25 cellular contexts compared by ENCODE assay signal in genomic region chr17:81068411-81068810, GRCh38.
"Had no signal": no experiment of that assay in that cellular context is flagged by ENCODE, and none has a peak within 500 bp of the region (broad histone marks: within the 10 kb centered on the region; RNA-seq: fewer than 3 reads in every experiment).

No MANE protein-coding gene starts in this region.

- DNase-seq: activated CD4-positive, alpha-beta T cell treated with anti-CD3 and anti-CD28 coated beads, Interleukin-2, amount 10 ng/mL, durations not matched to agents 24 days and 14 days; activated CD4-positive, alpha-beta T cell treated with anti-CD3 and anti-CD28 coated beads, Interleukin-2, amount 50 U/mL, for 48 hours; activated CD4-positive, CD25-positive, alpha-beta regulatory T cell treated with anti-CD3 and anti-CD28 coated beads, Interleukin-2, amount 50 U/mL, for 72 hours; activated CD8-positive, alpha-beta memory T cell treated with anti-CD3 and anti-CD28 coated beads for 24 hours; activated gamma-delta T cell treated with Interleukin-2 at 50 U/mL for 16 hours; activated naive CD4-positive, alpha-beta T cell treated with anti-CD3 and anti-CD28 coated beads, Interleukin-2, amount 10 ng/mL, durations not matched to agents 7 days and 5 days; activated naive CD8-positive, alpha-beta T cell treated with anti-CD3 and anti-CD28 coated beads for 36 hours; activated T-cell treated with anti-CD3 and anti-CD28 coated beads, Interleukin-2, amount 50 U/mL, for 4 hours; anterior cingulate cortex; Karpas-422; MM.1S; NCI-H1105; NCI-H1436; NCI-H1694 treated with DMSO at 0.1 percent for 48 hours; NCI-H2029 treated with DMSO at 0.1 percent for 48 hours; NCI-H510A treated with DMSO at 0.1 percent for 48 hours; NCI-H69; NK-92 treated with Interleukin-12 subunit alpha and Interleukin-12 subunit beta, amount 100 ng/mL, for 24 hours; OCI-M1; Peyer's patch; SHP77 treated with DMSO at 0.1 percent for 48 hours had no signal

- H3K4me1 Mint-ChIP-seq: activated naive CD4-positive, alpha-beta T cell treated with anti-CD3 and anti-CD28 coated beads, Interleukin-2, amount 10 ng/mL, durations not matched to agents 7 days and 5 days had no signal

- H3K4me3 ChIP-seq: breast epithelium, K562, Peyer's patch had no signal

- H3K9me3 ChIP-seq: breast epithelium, Peyer's patch had no signal

- H3K9me3 Mint-ChIP-seq: activated CD4-positive, alpha-beta T cell treated with anti-CD3 and anti-CD28 coated beads, Interleukin-2, amount 10 ng/mL, durations not matched to agents 24 days and 14 days; activated naive CD4-positive, alpha-beta T cell treated with anti-CD3 and anti-CD28 coated beads, Interleukin-2, amount 10 ng/mL, durations not matched to agents 7 days and 5 days; activated naive CD8-positive, alpha-beta T cell treated with anti-CD3 and anti-CD28 coated beads for 36 hours; activated T-cell treated with anti-CD3 and anti-CD28 coated beads, Interleukin-2, amount 50 U/mL, for 4 hours; T-helper 1 cell treated with Interleukin-12 subunit alpha and Interleukin-12 subunit beta and Interleukin-4 antibody, amounts not matched to agents 30 μg/mL and 1 μg/mL, for 36 hours; WTC11 had no signal

- H3K27me3 Mint-ChIP-seq: activated CD4-positive, alpha-beta T cell treated with anti-CD3 and anti-CD28 coated beads, Interleukin-2, amount 10 ng/mL, durations not matched to agents 24 days and 14 days; activated naive CD8-positive, alpha-beta T cell treated with anti-CD3 and anti-CD28 coated beads for 36 hours had no signal

- H3K36me3 ChIP-seq: breast epithelium, Peyer's patch had no signal

- H3K36me3 Mint-ChIP-seq: activated naive CD4-positive, alpha-beta T cell treated with anti-CD3 and anti-CD28 coated beads, Interleukin-2, amount 10 ng/mL, durations not matched to agents 7 days and 5 days; WTC11 had no signal

- H3K27me3 ChIP-seq: breast epithelium, Peyer's patch had no signal

- H3K27ac ChIP-seq: breast epithelium, Peyer's patch had no signal

- H3K4me3 Mint-ChIP-seq: activated CD4-positive, alpha-beta T cell treated with anti-CD3 and anti-CD28 coated beads, Interleukin-2, amount 10 ng/mL, durations not matched to agents 24 days and 14 days; activated naive CD4-positive, alpha-beta T cell treated with anti-CD3 and anti-CD28 coated beads, Interleukin-2, amount 10 ng/mL, durations not matched to agents 7 days and 5 days; activated naive CD8-positive, alpha-beta T cell treated with anti-CD3 and anti-CD28 coated beads for 36 hours; activated T-cell treated with anti-CD3 and anti-CD28 coated beads, Interleukin-2, amount 50 U/mL, for 4 hours; T-helper 1 cell treated with Interleukin-12 subunit alpha and Interleukin-12 subunit beta and Interleukin-4 antibody, amounts not matched to agents 30 μg/mL and 1 μg/mL, for 36 hours; WTC11 had no signal

- H3K27ac Mint-ChIP-seq: activated CD4-positive, alpha-beta T cell treated with anti-CD3 and anti-CD28 coated beads, Interleukin-2, amount 10 ng/mL, durations not matched to agents 24 days and 14 days; activated naive CD4-positive, alpha-beta T cell treated with anti-CD3 and anti-CD28 coated beads, Interleukin-2, amount 10 ng/mL, durations not matched to agents 7 days and 5 days; activated naive CD8-positive, alpha-beta T cell treated with anti-CD3 and anti-CD28 coated beads for 36 hours; T-helper 1 cell treated with Interleukin-12 subunit alpha and Interleukin-12 subunit beta and Interleukin-4 antibody, amounts not matched to agents 30 μg/mL and 1 μg/mL, for 36 hours; WTC11 had no signal

- FAIRE-seq: K562 had no signal

- ATAC-seq: activated T-cell treated with anti-CD3 and anti-CD28 coated beads, Interleukin-2, amount 50 U/mL, for 4 hours; K562; WTC11 had no signal
